In genomic region chr4:75714681-75715080, GRCh38 we compare ENCODE assay signal across 15 cellular contexts. TPM values are rescaled to one million over a fixed set of nuclear protein-coding genes. Genes with fewer than 3 reads are reported as not detected.
A peak's percentile ranks its signal among the peaks of the same experiment; 100 is the strongest.
DNase-seq lines count a peak whose midpoint lies in the region; ATAC-seq and TF ChIP-seq lines count a peak whose summit lies in the region.
"Had no signal": no experiment of that assay in that cellular context is flagged by ENCODE, and none has a peak within 500 bp of the region (broad histone marks: within the 10 kb centered on the region; RNA-seq: fewer than 3 reads in every experiment).

No MANE protein-coding gene starts in this region.

- H3K23ac ChIP-seq in IMR-90 (ENCODE audit: low read depth, low read length), result no peak overlapping the region

- TF ChIP-seq CTCF in IMR-90 (conservative IDR thresholded peaks at IDR 0.05; ENCODE audit: low read depth, low read length) (no peak), body of pancreas (IDR thresholded peaks at IDR 0.05) (no peak)

- H3K9me1 ChIP-seq in IMR-90 (ENCODE audit: insufficient read depth, low read length), result 0 out of 2 replicates have a peak, but pooled peaks cover 3% of the 10 kb centered on the region

- H3K27me3 ChIP-seq in IMR-90 (ENCODE audit: control insufficient read depth, insufficient read depth, low read length) (no peaks in the 10 kb centered on the region), body of pancreas (no peaks in the 10 kb centered on the region), layer of hippocampus (ENCODE audit: control insufficient read depth, insufficient read depth, low read length) (no peaks in the 10 kb centered on the region)
- H3K27me3 ChIP-seq: tibial nerve had no signal

- no peak overlapping the region for H3K4me3 ChIP-seq in IMR-90 (ENCODE audit: insufficient read depth, low read depth, low read length)
- no peak overlapping the region for H3K4me3 ChIP-seq in body of pancreas
- H3K4me3 ChIP-seq: mucosa of descending colon, tibial nerve had no signal

- H3K14ac ChIP-seq in IMR-90 (replicated peaks; ENCODE audit: low read depth, low read length), result 0 out of 2 replicates have a peak overlapping the region, but pooled peaks have one; percentile 10

- H4K20me1 ChIP-seq in IMR-90 (ENCODE audit: insufficient read depth, low read length), result no peaks in the 10 kb centered on the region

- POLR2A ChIA-PET in IMR-90 (lab: Charles Lee; ENCODE audit: unreplicated experiment), result no interaction called here

- H2BK20ac ChIP-seq in IMR-90 (ENCODE audit: low read depth, low read length), result no peak overlapping the region

- H3K4me1 Mint-ChIP-seq in stimulated activated memory B cell treated with anti-CD40 and anti-IgM and Interleukin-4, amounts not matched to agents 10 μg/mL and 1 μg/mL and 100 μg/mL, for 72 hours, result peaks cover 5% of the 10 kb centered on the region

- no peak for TF ChIP-seq RAD21 in IMR-90 (IDR thresholded peaks at IDR 0.05; ENCODE audit: low read length)

- H3K9me3 ChIP-seq in IMR-90 (ENCODE audit: control insufficient read depth, insufficient read depth, low read length), result no peaks in the 10 kb centered on the region
- no peaks in the 10 kb centered on the region for H3K9me3 ChIP-seq in body of pancreas
- H3K9me3 ChIP-seq: mucosa of descending colon, tibial nerve had no signal

- H3K18ac ChIP-seq in IMR-90 (ENCODE audit: low read depth, low read length), result no peak overlapping the region

- no peak overlapping the region for H3K9ac ChIP-seq in IMR-90 (ENCODE audit: low read depth, low read length)

- H3K36me3 ChIP-seq in IMR-90 (ENCODE audit: control insufficient read depth, insufficient read depth, low read length) (no peaks in the 10 kb centered on the region), body of pancreas (replicated peaks in 1 of 2; ENCODE audit: insufficient read depth in 1 of 2, low read depth in 2 of 2) (no peaks in the 10 kb centered on the region)

- H4K91ac ChIP-seq in IMR-90 (ENCODE audit: insufficient read depth, low read depth, low read length), result no peak overlapping the region

- CTCF ChIA-PET in IMR-90 (lab: Yijun Ruan, JAX), result interaction anchor here (1.4 to 1.9 kb wide), 2 partner anchors 10 kb away, joined by 3 to 5 read pairs; partner anchors contain the start of gene USO1

- peak overlapping the region; percentile 64 for H3K4me2 ChIP-seq in IMR-90 (ENCODE audit: low read depth, low read length)

- H3K27ac Mint-ChIP-seq in stimulated activated memory B cell treated with anti-CD40 and anti-IgM and Interleukin-4, amounts not matched to agents 10 μg/mL and 1 μg/mL and 100 μg/mL, for 72 hours, result no peak overlapping the region

- intact Hi-C loops in IMR-90 (cut with micrococcal nuclease), result no loop called here
- intact Hi-C loops in body of pancreas (cut with DNase I), result no loop called here

- no peak overlapping the region for H3K4me3 Mint-ChIP-seq in stimulated activated memory B cell treated with anti-CD40 and anti-IgM and Interleukin-4, amounts not matched to agents 10 μg/mL and 1 μg/mL and 100 μg/mL, for 72 hours

- no peak overlapping the region; the same call in 1 of the 2 replicates for H2BK120ac ChIP-seq in IMR-90 (ENCODE audit: low read depth, low read length)

- 0 out of 2 replicates have a peak overlapping the region, but pooled peaks have one; percentile 33 for H3K56ac ChIP-seq in IMR-90 (ENCODE audit: extremely low read depth, insufficient read depth, low read length)

- H3K27me3 Mint-ChIP-seq in stimulated activated memory B cell treated with anti-CD40 and anti-IgM and Interleukin-4, amounts not matched to agents 10 μg/mL and 1 μg/mL and 100 μg/mL, for 72 hours, result no peaks in the 10 kb centered on the region

- in situ Hi-C loops in IMR-90 (cut with MboI; ENCODE audit: low sequenced_read_pairs), result loop anchor here (5.0 kb wide), 1 partner anchor 37 kb away; no protein-coding TSS in a partner anchor

- H3K4ac ChIP-seq in IMR-90 (ENCODE audit: low read depth, low read length), result peak overlapping the region; percentile 1; the same call in 1 of the 2 replicates

- H3K36me3 Mint-ChIP-seq in stimulated activated memory B cell treated with anti-CD40 and anti-IgM and Interleukin-4, amounts not matched to agents 10 μg/mL and 1 μg/mL and 100 μg/mL, for 72 hours, result peaks cover 10% of the 10 kb centered on the region

- no peak overlapping the region for H2BK15ac ChIP-seq in IMR-90 (ENCODE audit: low read depth, low read length)

- no peak overlapping the region for H2AK9ac ChIP-seq in IMR-90 (replicated peaks; ENCODE audit: low read depth, low read length, poor library complexity)

- H3K79me1 ChIP-seq in IMR-90 (ENCODE audit: low read depth in 1 of 2, low read length in 2 of 2), result peaks cover 6 to 37% of the 10 kb centered on the region in 2 experiments; a peak in 2 of 4 replicates

- WGBS in IMR-90 (ENCODE audit: extremely low coverage in 2 of 2, insufficient read length in 1 of 2), 2 experiments, result no CpG with 5 or more reads among the region's 1 CpG
- 22 to 31% methylated on average over 1 of the region's 1 CpG for WGBS in body of pancreas, 2 donors

- peaks cover 13% of the 10 kb centered on the region for H3K4me1 ChIP-seq in IMR-90 (ENCODE audit: control insufficient read depth, insufficient read depth, low read length)
- H3K4me1 ChIP-seq in body of pancreas, result peaks cover 14% of the 10 kb centered on the region

- H2AFZ ChIP-seq in IMR-90 (replicated peaks; ENCODE audit: low read length, poor library complexity), result no peak overlapping the region

- ATAC-seq in IMR-90 (ENCODE audit: low read depth) (peak; percentile 57), body of pancreas (no peak), GM19035 (IDR thresholded peaks at IDR 0.05; ENCODE audit: unreplicated experiment) (no peak)
- ATAC-seq in stimulated activated memory B cell treated with anti-CD40 and anti-IgM and Interleukin-4, amounts not matched to agents 10 μg/mL and 1 μg/mL and 100 μg/mL, for 72 hours, result no peak
- ATAC-seq: mucosa of descending colon had no signal

- DNase-seq in IMR-90 (no peak), body of pancreas (no peak), NCI-H2107 (lab: John Stamatoyannopoulos, UW) (no peak)
- DNase-seq: activated naive CD4-positive, alpha-beta T cell treated with Interleukin-2 at 50 U/mL for 16 hours; effector CD4-positive, alpha-beta T cell; GOT3; mucosa of descending colon; NCI-H1417 treated with DMSO at 0.1 percent for 48 hours; stimulated activated CD4-positive, alpha-beta T cell treated with anti-CD3 and anti-CD28 coated beads, Interleukin-4, amount 100 ng/mL, for 24 hours; SW 1271 had no signal

- dilution Hi-C loops in IMR-90 (cut with HindIII; ENCODE audit: low sequenced_read_pairs, unreplicated experiment), result no loop called here

- H3K27ac ChIP-seq in IMR-90 (ENCODE audit: insufficient read depth, low read length) (peak overlapping the region; percentile 23; the same call in 1 of the 2 replicates), body of pancreas (peak overlapping the region in 3 of 4 donors; percentile 10 to 48 (median 12)), layer of hippocampus (ENCODE audit: low read depth, low read length) (peak overlapping the region; percentile 5), temporal lobe (ENCODE audit: low read depth, low read length) (peak overlapping the region; percentile 58)

- TF ChIP-seq POLR2A in IMR-90 (IDR thresholded peaks at IDR 0.05; ENCODE audit: low read depth, low read length) (no peak), body of pancreas (IDR thresholded peaks at IDR 0.05) (no peak)

- H3K9me3 Mint-ChIP-seq in stimulated activated memory B cell treated with anti-CD40 and anti-IgM and Interleukin-4, amounts not matched to agents 10 μg/mL and 1 μg/mL and 100 μg/mL, for 72 hours, result no peaks in the 10 kb centered on the region

- no TSS peak for BruUV-seq in IMR-90 (replicated peaks; lab: Mats Ljungman, UMichigan)

- H4K5ac ChIP-seq in IMR-90 (ENCODE audit: low read depth, low read length), result no peak overlapping the region

- peak overlapping the region in 1 of 2 experiments; percentile 6; a peak in 1 of 4 replicates for H4K8ac ChIP-seq in IMR-90 (ENCODE audit: low read depth in 2 of 2, low read length in 2 of 2)

- H2BK5ac ChIP-seq in IMR-90 (ENCODE audit: low read depth, low read length, poor library complexity, severe bottlenecking), result peak overlapping the region; percentile 59

- no peak overlapping the region for H2AK5ac ChIP-seq in IMR-90 (ENCODE audit: low read depth, low read length)

TF ChIP-seq in IMR-90, 13 proteins besides CTCF, POLR2A, EP300 and RAD21 (continues in another document):
- no peak for TF ChIP-seq FOS (IDR thresholded peaks at IDR 0.05; ENCODE audit: low read depth, low read length)
- TF ChIP-seq RFX5 (IDR thresholded peaks at IDR 0.05; ENCODE audit: low read depth, low read length), result no peak
- no peak for TF ChIP-seq SMC3 (IDR thresholded peaks at IDR 0.05; ENCODE audit: low read depth, low read length)
- TF ChIP-seq RCOR1 (IDR thresholded peaks at IDR 0.05; ENCODE audit: insufficient replicate concordance, low read length), result no peak
- TF ChIP-seq, protein P1, sequence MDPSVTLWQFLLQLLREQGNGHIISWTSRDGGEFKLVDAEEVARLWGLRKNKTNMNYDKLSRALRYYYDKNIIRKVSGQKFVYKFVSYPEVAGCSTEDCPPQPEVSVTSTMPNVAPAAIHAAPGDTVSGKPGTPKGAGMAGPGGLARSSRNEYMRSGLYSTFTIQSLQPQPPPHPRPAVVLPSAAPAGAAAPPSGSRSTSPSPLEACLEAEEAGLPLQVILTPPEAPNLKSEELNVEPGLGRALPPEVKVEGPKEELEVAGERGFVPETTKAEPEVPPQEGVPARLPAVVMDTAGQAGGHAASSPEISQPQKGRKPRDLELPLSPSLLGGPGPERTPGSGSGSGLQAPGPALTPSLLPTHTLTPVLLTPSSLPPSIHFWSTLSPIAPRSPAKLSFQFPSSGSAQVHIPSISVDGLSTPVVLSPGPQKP (IDR thresholded peaks at IDR 0.05; ENCODE audit: borderline replicate concordance, low read depth, low read length), result no peak
- TF ChIP-seq NFE2L2 (IDR thresholded peaks at IDR 0.05; ENCODE audit: low read depth, low read length), result no peak

RNA-seq across cellular contexts. Expression of gene USO1, which starts 9.7 kb away (rescaled TPM):
- 121 and 181 TPM in 2 replicates for total RNA-seq in IMR-90 (2012; rRNA removed)
- polyA plus RNA-seq in IMR-90 (2012; rRNA removed), result 48.1 and 63.7 TPM in 2 replicates
- 9.8 and 15.2 TPM in 2 replicates for polyA plus RNA-seq in IMR-90 (2012; cell fraction: cytosol; rRNA removed)
- 4.2 and 49.2 TPM in 2 replicates for polyA plus RNA-seq in IMR-90 (2012; cell fraction: nucleus; rRNA removed; ENCODE audit: low replicate concordance)
- total RNA-seq in body of pancreas, result 10 to 100 TPM; 57.6 to 89.7 TPM
- 36.4 TPM for total RNA-seq in temporal lobe

RNA-seq across cellular contexts. Expression of gene G3BP2, which starts 41.5 kb away (rescaled TPM):
- total RNA-seq in IMR-90 (2012; rRNA removed) (183 and 306 TPM in 2 replicates), body of pancreas (10 to 100 TPM; 29.7 to 65.6 TPM), temporal lobe (277 TPM)
- polyA plus RNA-seq in IMR-90 (2012; rRNA removed), result 63.3 and 80.5 TPM in 2 replicates
- polyA plus RNA-seq in IMR-90 (2012; cell fraction: cytosol; rRNA removed), result 38.6 and 103 TPM in 2 replicates
- 11.8 and 39.2 TPM in 2 replicates for polyA plus RNA-seq in IMR-90 (2012; cell fraction: nucleus; rRNA removed; ENCODE audit: low replicate concordance)

Comparison
In these comparisons a context has a peak if more than half of its experiments do, and no peak if none do; other contexts are left out.
1. H3K27ac ChIP-seq: peak in every context shown above with its lines; median percentile 58 in temporal lobe; 23 in IMR-90; 12 in body of pancreas; 5 in layer of hippocampus.